20 cellular contexts compared by ENCODE assay signal in the genomic region with DNA sequence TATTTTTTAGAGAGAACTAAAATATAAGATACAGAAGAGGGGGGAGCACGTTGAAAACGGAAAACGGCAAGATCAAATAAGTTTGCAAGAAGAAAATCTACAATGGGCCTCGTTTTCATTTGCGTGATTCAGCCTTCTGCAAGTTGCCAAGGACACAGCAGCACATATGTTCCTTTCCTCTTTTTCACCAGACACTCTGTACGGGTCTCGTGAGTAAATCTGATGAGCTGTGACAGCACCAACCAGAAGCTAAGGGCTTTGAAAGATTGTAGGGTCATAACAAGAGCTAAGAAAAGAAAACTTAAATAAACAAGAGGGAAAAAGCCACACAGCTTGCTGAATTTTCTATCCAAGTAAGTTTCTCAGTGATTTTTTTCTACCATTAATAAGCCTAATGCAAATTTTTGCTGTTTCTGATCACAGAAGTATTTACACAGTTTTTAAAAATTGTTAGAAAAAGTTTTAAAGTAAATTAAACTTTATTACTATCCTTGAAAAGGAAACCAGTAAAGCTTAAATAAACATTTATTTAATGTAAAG.
DNase-seq lines count a peak whose midpoint lies in the region; FAIRE-seq and TF ChIP-seq lines count a peak whose summit lies in the region.
"Had no signal": no experiment of that assay in that cellular context is flagged by ENCODE, and none has a peak within 500 bp of the region (broad histone marks: within the 10 kb centered on the region; RNA-seq: fewer than 3 reads in every experiment).

No MANE protein-coding gene starts in this region.

- no peaks in the 10 kb centered on the region for H3K9me2 ChIP-seq in PC-9 (ENCODE audit: insufficient read depth)

- H4K20me1 ChIP-seq in astrocyte (ENCODE audit: insufficient read depth, low read length) (no peaks in the 10 kb centered on the region), PC-9 (ENCODE audit: insufficient read depth) (no peaks in the 10 kb centered on the region)

- no peaks in the 10 kb centered on the region for H3F3A ChIP-seq in PC-9 (ENCODE audit: insufficient read depth, low read depth)

- H3K4me3 ChIP-seq in astrocyte (ENCODE audit: insufficient read depth, low read depth, low read length) (no peak overlapping the region), skeletal muscle cell (ENCODE audit: low read depth, low read length) (no peak overlapping the region), PC-9 (no peak overlapping the region)
- H3K4me3 ChIP-seq: esophagus muscularis mucosa, heart right ventricle had no signal

- FAIRE-seq in GM19239 (lab: Jason Lieb, UNC): peak; percentile 31
- peak; percentile 45 for FAIRE-seq in astrocyte (lab: Jason Lieb, UNC)

- H3K4me2 ChIP-seq in astrocyte (ENCODE audit: low read length) (no peak overlapping the region), PC-9 (no peak overlapping the region)

- no peak overlapping the region for H3K4me3 Mint-ChIP-seq in astrocyte (ENCODE audit: unreplicated experiment)
- H3K4me3 Mint-ChIP-seq: central memory CD8-positive, alpha-beta T cell had no signal

- H3K79me2 ChIP-seq in astrocyte (ENCODE audit: insufficient read depth, low read length) (no peaks in the 10 kb centered on the region), PC-9 (ENCODE audit: low read depth) (no peaks in the 10 kb centered on the region)

- CTCF ChIA-PET in PC-9 (lab: Charles Lee): no interaction called here

- H3K4me1 Mint-ChIP-seq in astrocyte (ENCODE audit: low read depth, unreplicated experiment): peaks cover 5% of the 10 kb centered on the region
- H3K4me1 Mint-ChIP-seq: central memory CD8-positive, alpha-beta T cell had no signal

- peaks cover under 1% of the 10 kb centered on the region for H3K9me3 Mint-ChIP-seq in astrocyte (ENCODE audit: unreplicated experiment)

- H3K36me3 Mint-ChIP-seq in astrocyte (ENCODE audit: low read depth, unreplicated experiment): no peaks in the 10 kb centered on the region

- H3K9me3 ChIP-seq in astrocyte (ENCODE audit: insufficient read depth, low read depth, low read length) (no peaks in the 10 kb centered on the region), PC-9 (ENCODE audit: insufficient read depth, low read depth) (no peaks in the 10 kb centered on the region)
- H3K9me3 ChIP-seq: neutrophil had no signal

- TF ChIP-seq CTCF in astrocyte (IDR thresholded peaks at IDR 0.05; ENCODE audit: insufficient read depth, low read depth, low read length) (no peak), PC-9 (conservative IDR thresholded peaks at IDR 0.05) (no peak)

- H3K4me1 ChIP-seq in astrocyte (ENCODE audit: insufficient read depth, low read length) (no peaks in the 10 kb centered on the region), PC-9 (replicated peaks; ENCODE audit: insufficient read depth) (no peaks in the 10 kb centered on the region)
- H3K4me1 ChIP-seq: heart right ventricle had no signal

- intact Hi-C loops in PC-9 (cut with micrococcal nuclease; ENCODE audit: unreplicated experiment): no loop called here

- no peak overlapping the region for H3K9ac ChIP-seq in astrocyte (ENCODE audit: low read length)

- H3K27ac ChIP-seq in astrocyte (ENCODE audit: low read depth, low read length) (no peak overlapping the region), PC-9 (no peak overlapping the region)
- H3K27ac ChIP-seq: esophagus muscularis mucosa, heart right ventricle, neutrophil had no signal

- POLR2A ChIA-PET in PC-9 (lab: Charles Lee; ENCODE audit: unreplicated experiment): no interaction called here

- no TSS peak for BruUV-seq in PC-9 (replicated peaks; lab: Mats Ljungman, UMichigan)

- H3K36me3 ChIP-seq in astrocyte (ENCODE audit: insufficient read depth, low read length): no peaks in the 10 kb centered on the region
- no peaks in the 10 kb centered on the region for H3K36me3 ChIP-seq in PC-9 (ENCODE audit: low read depth)
- H3K36me3 ChIP-seq: esophagus muscularis mucosa, heart right ventricle, neutrophil had no signal

- H3K27ac Mint-ChIP-seq in astrocyte (ENCODE audit: unreplicated experiment): no peak overlapping the region
- H3K27ac Mint-ChIP-seq: activated T-helper 2 cell treated with anti-CD3 and anti-CD28 coated beads, Interferon-gamma antibody, Interleukin-2, Interleukin-4, amounts not matched to agents 10 μg/mL and 5 μg/mL and 100 μg/mL, durations not matched to agents 14 hours and 24 hours and 36 hours; H9 had no signal

- DNase-seq in GM19239 (ENCODE audit: insufficient read length, low spot score) (no peak), astrocyte (ENCODE audit: low read depth) (peak; percentile 7), fibroblast of peridontal ligament (ENCODE audit: extremely low read depth) (peak; percentile 45), skeletal muscle cell (ENCODE audit: low read depth) (peak; percentile 34), inferior parietal cortex (ENCODE audit: extremely low spot score) (no peak), NCI-H226 (no peak), PC-9 (no peak)
- no peak for DNase-seq in activated CD4-positive, alpha-beta T cell treated with anti-CD3 and anti-CD28 coated beads, Interleukin-2, amount 50 U/mL, for 1 hour
- DNase-seq: AML-193; effector CD8-positive, alpha-beta T cell; H9; heart right ventricle; NCI-H1105; NCI-H526 treated with DMSO at 0.1 percent for 48 hours; stimulated activated CD4-positive, alpha-beta T cell treated with anti-CD3 and anti-CD28 coated beads, Interleukin-12 subunit alpha, Interleukin-12 subunit beta, amount 100 ng/mL, for 4 hours; SW 1271 had no signal

- H2AFZ ChIP-seq in astrocyte (ENCODE audit: low read depth, low read length) (no peak overlapping the region), PC-9 (no peak overlapping the region)

- no peaks in the 10 kb centered on the region for H3K27me3 ChIP-seq in astrocyte (ENCODE audit: insufficient read depth, low read length)
- H3K27me3 ChIP-seq in PC-9 (ENCODE audit: insufficient read depth, low read depth): no peaks in the 10 kb centered on the region
- H3K27me3 ChIP-seq: esophagus muscularis mucosa, neutrophil had no signal

- H3K27me3 Mint-ChIP-seq in astrocyte (ENCODE audit: low read depth, unreplicated experiment): no peaks in the 10 kb centered on the region
- H3K27me3 Mint-ChIP-seq: central memory CD8-positive, alpha-beta T cell had no signal

Comparison
In these comparisons a context has a peak if more than half of its experiments do, and no peak if none do; other contexts are left out.
1. DNase-seq: peak in astrocyte (single experiment), fibroblast of peridontal ligament (single experiment) and skeletal muscle cell (single experiment); none in GM19239 (single experiment), activated CD4-positive, alpha-beta T cell treated with anti-CD3 and anti-CD28 coated beads, Interleukin-2, amount 50 U/mL, for 1 hour (single experiment), inferior parietal cortex (single experiment), NCI-H226 (single experiment) and PC-9 (0 of 2).